Comparison of ENCODE assay signal across 22 cellular contexts in genomic region chr3:126033051-126033745, GRCh38.
"Had no signal": no experiment of that assay in that cellular context is flagged by ENCODE, and none has a peak within 500 bp of the region (broad histone marks: within the 10 kb centered on the region; RNA-seq: fewer than 3 reads in every experiment).

No MANE protein-coding gene starts in this region.

- H3K4me1 ChIP-seq: tibial nerve had no signal

- H3K4me1 Mint-ChIP-seq: activated naive CD8-positive, alpha-beta T cell treated with anti-CD3 and anti-CD28 coated beads, Interleukin-2, amount 50 U/mL, for 24 hours; brain; immature natural killer cell had no signal

- H3K27ac ChIP-seq: tibial nerve, VCaP had no signal

- H3K27me3 Mint-ChIP-seq: activated naive CD8-positive, alpha-beta T cell treated with anti-CD3 and anti-CD28 coated beads, Interleukin-2, amount 50 U/mL, for 24 hours; brain; central memory CD8-positive, alpha-beta T cell; natural killer cell treated with Interleukin-12 subunit alpha and Interleukin-12 subunit beta and Interleukin-15 and Interleukin-18, amount 100 ng/mL, for 72 hours had no signal

- H3K4me3 ChIP-seq: tibial nerve had no signal

- H3K27me3 ChIP-seq: tibial nerve had no signal

- ATAC-seq: activated naive CD8-positive, alpha-beta T cell treated with anti-CD3 and anti-CD28 coated beads, Interleukin-2, amount 50 U/mL, for 24 hours; stimulated activated naive CD8-positive, alpha-beta T cell treated with anti-CD3 and anti-CD28 coated beads, Interleukin-15, Interleukin-2, amounts not matched to agents 100 U/mL and 50 U/mL, for 24 hours had no signal

- H3K9me3 Mint-ChIP-seq: central memory CD8-positive, alpha-beta T cell; natural killer cell treated with Interleukin-12 subunit alpha and Interleukin-12 subunit beta and Interleukin-15 and Interleukin-18, amount 100 ng/mL, for 72 hours had no signal

- H3K36me3 Mint-ChIP-seq: natural killer cell treated with Interleukin-12 subunit alpha and Interleukin-12 subunit beta and Interleukin-15 and Interleukin-18, amount 100 ng/mL, for 72 hours had no signal

- H3K4me3 Mint-ChIP-seq: activated naive CD4-positive, alpha-beta T cell treated with anti-CD3 and anti-CD28 coated beads for 36 hours; activated naive CD8-positive, alpha-beta T cell treated with anti-CD3 and anti-CD28 coated beads, Interleukin-2, amount 50 U/mL, for 24 hours; brain; central memory CD8-positive, alpha-beta T cell; immature natural killer cell; natural killer cell treated with Interleukin-12 subunit alpha and Interleukin-12 subunit beta and Interleukin-15 and Interleukin-18, amount 100 ng/mL, for 72 hours had no signal

- DNase-seq: activated CD4-positive, alpha-beta T cell treated with anti-CD3 and anti-CD28 coated beads, Interleukin-2, amount 50 U/mL, for 1 hour; activated CD4-positive, CD25-positive, alpha-beta regulatory T cell treated with anti-CD3 and anti-CD28 coated beads, Interleukin-2, amount 50 U/mL, for 72 hours; activated naive CD4-positive, alpha-beta T cell treated with anti-CD3 and anti-CD28 coated beads for 36 hours; activated naive CD8-positive, alpha-beta T cell treated with anti-CD3 and anti-CD28 coated beads, Interleukin-2, amount 50 U/mL, for 24 hours; activated T-cell treated with anti-CD3 and anti-CD28 coated beads, Interleukin-2, amount 50 U/mL, for 1 hour; anterior cingulate cortex; cortex of kidney; effector CD8-positive, alpha-beta T cell; immature natural killer cell; mesendoderm; nucleus accumbens; posterior cingulate gyrus; retina; stimulated activated CD4-positive, alpha-beta T cell treated with anti-CD3 and anti-CD28 coated beads, Interleukin-12 subunit alpha, Interleukin-12 subunit beta, amount 100 ng/mL, for 4 hours; stimulated activated CD4-positive, alpha-beta T cell treated with anti-CD3 and anti-CD28 coated beads, Interleukin-2, amount 100 ng/mL, for 24 hours; stimulated activated naive CD8-positive, alpha-beta T cell treated with anti-CD3 and anti-CD28 coated beads, Interleukin-15, Interleukin-2, amounts not matched to agents 100 U/mL and 50 U/mL, for 24 hours had no signal

- H3K27ac Mint-ChIP-seq: activated naive CD4-positive, alpha-beta T cell treated with anti-CD3 and anti-CD28 coated beads for 36 hours; activated naive CD8-positive, alpha-beta T cell treated with anti-CD3 and anti-CD28 coated beads, Interleukin-2, amount 50 U/mL, for 24 hours; activated T-helper 2 cell treated with anti-CD3 and anti-CD28 coated beads, Interferon-gamma antibody, Interleukin-2, Interleukin-4, amounts not matched to agents 10 μg/mL and 5 μg/mL and 100 μg/mL, durations not matched to agents 14 hours and 24 hours and 36 hours; brain; natural killer cell treated with Interleukin-12 subunit alpha and Interleukin-12 subunit beta and Interleukin-15 and Interleukin-18, amount 100 ng/mL, for 72 hours had no signal
